21 cellular contexts compared by ENCODE assay signal in the genomic region with DNA sequence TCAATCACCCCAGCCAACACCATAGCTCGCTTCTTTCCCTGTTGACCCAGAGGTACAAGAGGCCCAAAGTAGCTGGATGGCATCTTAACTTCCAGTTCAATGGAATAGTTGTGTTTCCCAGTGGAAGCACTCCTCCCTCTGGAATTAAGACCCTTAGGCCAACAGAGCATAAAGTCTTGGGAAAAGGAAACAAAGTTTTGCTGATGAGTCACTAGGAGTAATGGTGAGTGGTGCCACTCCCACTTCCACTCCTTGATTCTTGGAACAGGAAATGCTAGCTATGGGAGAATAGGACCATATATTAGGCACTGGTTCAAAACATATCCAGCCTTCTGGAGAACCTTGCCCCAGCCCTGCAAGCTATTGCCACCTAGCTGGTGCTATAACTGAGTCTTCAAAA. TPM values are rescaled to one million over a fixed set of nuclear protein-coding genes. Genes with fewer than 3 reads are reported as not detected.
DNase-seq lines count a peak whose midpoint lies in the region; ATAC-seq and TF ChIP-seq lines count a peak whose summit lies in the region.
"Had no signal": no experiment of that assay in that cellular context is flagged by ENCODE, and none has a peak within 500 bp of the region (broad histone marks: within the 10 kb centered on the region; RNA-seq: fewer than 3 reads in every experiment).

No MANE protein-coding gene starts in this region.

- POLR2A ChIA-PET in PC-3 (lab: Charles Lee; ENCODE audit: unreplicated experiment), result no interaction called here

- TF ChIP-seq CTCF in PC-3 (conservative IDR thresholded peaks at IDR 0.05; ENCODE audit: low read depth, low read length) (no peak), osteoblast (IDR thresholded peaks at IDR 0.05; ENCODE audit: extremely low read depth, low read depth, low read length) (no peak)

- CTCF ChIA-PET in PC-3 (lab: Charles Lee), result interaction anchor here (0.6 kb wide), 1 partner anchor 20 kb away, joined by 3 read pairs; no protein-coding TSS in a partner anchor

- H3K36me3 ChIP-seq in GM23248 (ENCODE audit: low read depth), result no peaks in the 10 kb centered on the region
- no peaks in the 10 kb centered on the region for H3K36me3 ChIP-seq in PC-3 (ENCODE audit: low read depth, low read length)
- no peaks in the 10 kb centered on the region for H3K36me3 ChIP-seq in osteoblast (ENCODE audit: insufficient read depth, low read length)
- H3K36me3 ChIP-seq: brain microvascular endothelial cell, sigmoid colon, vagina had no signal

- H3K4me2 ChIP-seq in GM23248 (ENCODE audit: unreplicated experiment) (no peak overlapping the region), PC-3 (ENCODE audit: low read length) (no peak overlapping the region), osteoblast (ENCODE audit: insufficient read depth, low read length) (no peak overlapping the region)

- H3K9me3 ChIP-seq in GM23248 (ENCODE audit: low read depth) (no peaks in the 10 kb centered on the region), PC-3 (ENCODE audit: low read length) (no peaks in the 10 kb centered on the region), osteoblast (ENCODE audit: low read depth, low read length) (no peaks in the 10 kb centered on the region)
- H3K9me3 ChIP-seq: sigmoid colon, vagina had no signal

- H2AFZ ChIP-seq in GM23248, result no peak overlapping the region
- no peak overlapping the region for H2AFZ ChIP-seq in PC-3 (ENCODE audit: low read length)
- H2AFZ ChIP-seq in osteoblast (ENCODE audit: low read length), result no peak overlapping the region

- in situ Hi-C loops in GM23248 (cut with MboI), result no loop called here

- H3K9me2 ChIP-seq in GM23248 (ENCODE audit: insufficient read depth) (no peaks in the 10 kb centered on the region), PC-3 (replicated peaks; ENCODE audit: low read length) (no peaks in the 10 kb centered on the region)

- H4K20me1 ChIP-seq in GM23248 (ENCODE audit: insufficient read depth) (no peaks in the 10 kb centered on the region), PC-3 (ENCODE audit: low read length) (no peaks in the 10 kb centered on the region), osteoblast (ENCODE audit: insufficient read depth, low read length) (no peaks in the 10 kb centered on the region)

- H3K4me1 ChIP-seq in GM23248 (ENCODE audit: insufficient read depth) (no peaks in the 10 kb centered on the region), PC-3 (ENCODE audit: insufficient read depth, low read length) (0 out of 2 replicates have a peak, but pooled peaks cover 8% of the 10 kb centered on the region), osteoblast (ENCODE audit: insufficient read depth, low read length) (no peaks in the 10 kb centered on the region)
- H3K4me1 ChIP-seq: sigmoid colon, vagina had no signal

- no peaks in the 10 kb centered on the region for H3F3A ChIP-seq in GM23248 (ENCODE audit: insufficient read depth)
- H3F3A ChIP-seq in PC-3 (ENCODE audit: low read length, unreplicated experiment), result no peaks in the 10 kb centered on the region

- 96 to 100% methylated on average over 1 of the region's 1 CpG for WGBS in GM23248 (ENCODE audit: low coverage in 1 of 2, low lambda C conversion rate in 2 of 2, missing lambda C conversion rate in 2 of 2), 2 experiments

- H3K79me2 ChIP-seq in GM23248 (ENCODE audit: insufficient read depth) (no peaks in the 10 kb centered on the region), PC-3 (ENCODE audit: low read length) (no peaks in the 10 kb centered on the region), osteoblast (ENCODE audit: insufficient read depth, low read length) (no peaks in the 10 kb centered on the region)

- H3K4me3 ChIP-seq in GM23248 (no peak overlapping the region), PC-3 (ENCODE audit: low read length) (no peak overlapping the region), osteoblast (ENCODE audit: insufficient read depth, low read length) (no peak overlapping the region)
- H3K4me3 ChIP-seq: sigmoid colon, vagina had no signal

- H3K9ac ChIP-seq in GM23248 (no peak overlapping the region), PC-3 (ENCODE audit: low read length) (no peak overlapping the region)

- H3K27ac ChIP-seq in GM23248 (no peak overlapping the region), PC-3 (ENCODE audit: low read length) (no peak overlapping the region), osteoblast (ENCODE audit: low read depth, low read length) (no peak overlapping the region)
- H3K27ac ChIP-seq: brain microvascular endothelial cell, HL-60, sigmoid colon, vagina had no signal

- BruUV-seq in PC-3 (replicated peaks; lab: Mats Ljungman, UMichigan), result no TSS peak

- H3K27me3 ChIP-seq in GM23248 (replicated peaks; ENCODE audit: insufficient read depth), result peaks cover 18% of the 10 kb centered on the region; the same call in 1 of the 2 replicates
- peaks cover 15% of the 10 kb centered on the region for H3K27me3 ChIP-seq in PC-3 (ENCODE audit: low read length)
- H3K27me3 ChIP-seq in osteoblast (ENCODE audit: insufficient read depth, low read length), result peaks cover 9% of the 10 kb centered on the region
- H3K27me3 ChIP-seq: vagina had no signal

- intact Hi-C loops in PC-3 (cut with micrococcal nuclease), result no loop called here

- DNase-seq in GM23248 (peak; percentile 33), PC-3 (peak; percentile 62), osteoblast (ENCODE audit: insufficient read length, low spot score, missing footprints) (peak; percentile 13), amygdala (lab: John Stamatoyannopoulos, UW) (no peak), NOMO-1 treated with DMSO at 0.1 percent for 48 hours (lab: John Stamatoyannopoulos, UW; ENCODE audit: unreplicated experiment) (no peak), NCI-H69 (lab: John Stamatoyannopoulos, UW) (no peak)
- DNase-seq: activated CD4-positive, alpha-beta T cell treated with anti-CD3 and anti-CD28 coated beads, Interleukin-2, amount 50 U/mL, for 48 hours; activated naive CD4-positive, alpha-beta T cell treated with anti-CD3 and anti-CD28 coated beads, Interleukin-2, amount 50 U/mL, for 16 hours; activated T-cell treated with anti-CD3 and anti-CD28 coated beads, Interleukin-2, amount 50 U/mL, for 4 hours; brain microvascular endothelial cell; hypothalamus; KBM-7; NCI-H1105; sigmoid colon; stimulated activated CD4-positive, alpha-beta T cell treated with anti-CD3 and anti-CD28 coated beads, Interleukin-2, amount 100 ng/mL, for 48 hours had no signal

- ATAC-seq in PC-3 (peak; percentile 29; the same call in 1 of the 2 replicates), esophagus mucosa (peak; percentile 82), HG03280 (IDR thresholded peaks at IDR 0.05; ENCODE audit: unreplicated experiment) (no peak)
- ATAC-seq: activated T-cell treated with anti-CD3 and anti-CD28 coated beads, Interleukin-2, amount 50 U/mL, for 4 hours had no signal

RNA-seq across cellular contexts. Expression of a gene that starts 44.7 kb away (rescaled TPM):
- total RNA-seq in GM23248 (2014; rRNA removed; shearing (Covaris generic)), result not detected in 2 replicates
- not detected in 2 replicates for polyA plus RNA-seq in GM23248 (2016; fragmentation: Nextera tagmentation; extraction: Ambion mirVana)
- total RNA-seq in PC-3 (2014; rRNA removed) (0.55 and 1.2 TPM in 2 replicates), esophagus mucosa (not detected), osteoblast (under 0.01 TPM in 2 replicates)
- total RNA-seq: activated T-cell treated with anti-CD3 and anti-CD28 coated beads, Interleukin-2, amount 50 U/mL, for 4 hours; fibroblast of lung; liver; vagina had no signal
- polyA plus RNA-seq: fibroblast of lung, liver had no signal

Comparison
In these comparisons a context has a peak if more than half of its experiments do, and no peak if none do; other contexts are left out.
1. DNase-seq: peak in GM23248 (single experiment), PC-3 (single experiment) and osteoblast (single experiment); none in amygdala (0 of 56), NOMO-1 treated with DMSO at 0.1 percent for 48 hours (single experiment) and NCI-H69 (single experiment).